In genomic region chr14:33951183-33951840, GRCh38 we compare ENCODE assay signal across 8 cellular contexts. TPM values are rescaled to one million over a fixed set of nuclear protein-coding genes. Genes with fewer than 3 reads are reported as not detected.
DNase-seq lines count a peak whose midpoint lies in the region; ATAC-seq and TF ChIP-seq lines count a peak whose summit lies in the region.

No MANE protein-coding gene starts in this region.

- intact Hi-C loops in CD8-positive, alpha-beta T cell (cut with DNase I, micrococcal nuclease), result no loop called here
- intact Hi-C loops in colonic mucosa (cut with DNase I), result loop anchor here (10.0 kb wide), 1 partner anchor 273 kb away; no protein-coding TSS in a partner anchor

- CTCF ChIA-PET in CD8-positive, alpha-beta T cell (lab: Charles Lee), result interaction anchor here (1.1 kb wide), 1 partner anchor 147 kb away, joined by 5 read pairs; no protein-coding TSS in a partner anchor

- peaks cover 9% of the 10 kb centered on the region for H3K27me3 ChIP-seq in CD8-positive, alpha-beta T cell (ENCODE audit: insufficient read depth, low read length)
- H3K27me3 ChIP-seq in MG63 (peaks cover 12% of the 10 kb centered on the region), colonic mucosa (no peaks in the 10 kb centered on the region)

- no peak overlapping the region for H3K27ac ChIP-seq in CD8-positive, alpha-beta T cell (ENCODE audit: low read depth, low read length)
- H3K27ac ChIP-seq in colonic mucosa, result no peak overlapping the region

- peak overlapping the region; percentile 71 for H3K4me3 Mint-ChIP-seq in CD8-positive, alpha-beta T cell
- H3K4me3 Mint-ChIP-seq in nephron progenitor cell, result peak overlapping the region; percentile 81

- no peak overlapping the region for H3K27ac Mint-ChIP-seq in CD8-positive, alpha-beta T cell
- H3K27ac Mint-ChIP-seq in nephron progenitor cell, result no peak overlapping the region

- TF ChIP-seq CTCF in CD8-positive, alpha-beta T cell (IDR thresholded peaks at IDR 0.05), result no peak
- TF ChIP-seq CTCF in colonic mucosa (IDR thresholded peaks at IDR 0.05) (no peak), nephron progenitor cell (IDR thresholded peaks at IDR 0.05) (no peak)

- H3K9ac ChIP-seq in colonic mucosa (ENCODE audit: low read depth in 2 of 2, low read length in 2 of 2), result peak overlapping the region in 1 of 2 donors; percentile 84

- no peaks in the 10 kb centered on the region for H3K36me3 ChIP-seq in CD8-positive, alpha-beta T cell (ENCODE audit: insufficient read depth, low read length)
- no peaks in the 10 kb centered on the region for H3K36me3 ChIP-seq in MG63
- H3K36me3 ChIP-seq in colonic mucosa, result no peaks in the 10 kb centered on the region

- H3K9me3 ChIP-seq in CD8-positive, alpha-beta T cell (ENCODE audit: low read length), result no peaks in the 10 kb centered on the region
- no peaks in the 10 kb centered on the region for H3K9me3 ChIP-seq in MG63
- no peaks in the 10 kb centered on the region for H3K9me3 ChIP-seq in colonic mucosa

- H3K4me3 ChIP-seq in CD8-positive, alpha-beta T cell (ENCODE audit: low read depth, low read length), result peak overlapping the region; percentile 42
- H3K4me3 ChIP-seq in MG63, result peak overlapping the region; percentile 56
- peak overlapping the region; percentile 59 for H3K4me3 ChIP-seq in colonic mucosa

- H3K4me1 ChIP-seq in CD8-positive, alpha-beta T cell (ENCODE audit: insufficient read depth, low read length), result peaks cover 14% of the 10 kb centered on the region
- peaks cover 3% of the 10 kb centered on the region for H3K4me1 ChIP-seq in colonic mucosa

- ATAC-seq in CD8-positive, alpha-beta T cell, result no peak
- ATAC-seq in HG03175 (IDR thresholded peaks at IDR 0.05; ENCODE audit: unreplicated experiment) (no peak), HG02678 (IDR thresholded peaks at IDR 0.05; ENCODE audit: unreplicated experiment) (no peak)

- H3K9me3 Mint-ChIP-seq in CD8-positive, alpha-beta T cell, result no peaks in the 10 kb centered on the region
- H3K9me3 Mint-ChIP-seq in nephron progenitor cell, result no peaks in the 10 kb centered on the region

- DNase-seq in CD8-positive, alpha-beta T cell, result no peak
- DNase-seq in MG63 (no peak), colonic mucosa (no peak), nephron progenitor cell (no peak), GOT3 (lab: John Stamatoyannopoulos, UW) (no peak)
- DNase-seq in stimulated activated naive CD4-positive, alpha-beta T cell treated with Interleukin-2 at 50 U/mL for 16 hours (lab: John Stamatoyannopoulos, UW), result no peak

- H3K36me3 Mint-ChIP-seq in CD8-positive, alpha-beta T cell, result no peaks in the 10 kb centered on the region
- H3K36me3 Mint-ChIP-seq in nephron progenitor cell (ENCODE audit: low read depth), result no peaks in the 10 kb centered on the region

- H3K27me3 Mint-ChIP-seq in CD8-positive, alpha-beta T cell (ENCODE audit: low read depth), result peaks cover 41% of the 10 kb centered on the region
- peaks cover 49% of the 10 kb centered on the region for H3K27me3 Mint-ChIP-seq in nephron progenitor cell (ENCODE audit: low read depth, poor library complexity)

- H3K4me1 Mint-ChIP-seq in CD8-positive, alpha-beta T cell (ENCODE audit: low read depth), result peaks cover 27% of the 10 kb centered on the region
- peaks cover 51% of the 10 kb centered on the region for H3K4me1 Mint-ChIP-seq in nephron progenitor cell

- POLR2A ChIA-PET in CD8-positive, alpha-beta T cell (lab: Charles Lee), result no interaction called here

RNA-seq across cellular contexts. Expression of gene EGLN3, which starts 0.4 kb away (rescaled TPM):
- under 1 TPM; 0.61 to 0.68 TPM for total RNA-seq in CD8-positive, alpha-beta T cell
- 4.5 and 9.3 TPM in 2 replicates for total RNA-seq in MG63 (2014; rRNA removed; shearing (Covaris generic); ENCODE audit: low replicate concordance)
- total RNA-seq in colonic mucosa, result 100 to 1,000 TPM in 1 of 2 donors, 10 to 100 TPM in 1; 86.3 to 292 TPM
